In the genomic region with DNA sequence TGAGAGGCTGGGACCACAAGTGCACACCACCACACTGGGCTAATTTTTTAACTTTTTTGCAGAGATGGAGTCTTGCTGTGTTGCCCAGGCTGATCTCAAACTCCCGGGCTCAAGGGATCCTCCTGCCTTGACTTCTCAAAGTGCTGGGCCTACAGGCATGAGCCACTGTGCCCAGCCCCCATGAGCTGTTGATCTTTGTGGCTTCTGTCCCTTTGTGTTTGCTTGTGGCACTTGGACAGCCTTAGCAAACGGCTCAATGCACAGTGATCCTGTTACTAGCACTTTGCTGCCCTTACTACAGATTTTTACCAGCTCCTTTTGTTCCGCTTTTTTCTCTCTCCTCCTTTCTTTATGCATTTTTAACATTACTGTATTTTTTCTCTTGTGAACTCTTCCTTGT, we compare ENCODE assay signal across 11 cellular contexts.
"Had no signal": no experiment of that assay in that cellular context is flagged by ENCODE, and none has a peak within 500 bp of the region (broad histone marks: within the 10 kb centered on the region; RNA-seq: fewer than 3 reads in every experiment).

No MANE protein-coding gene starts in this region.

- ATAC-seq: foreskin keratinocyte, heart left ventricle, pancreas had no signal

- H3K27ac Mint-ChIP-seq: activated naive CD8-positive, alpha-beta T cell treated with anti-CD3 and anti-CD28 coated beads for 36 hours had no signal

- H3K36me3 ChIP-seq: heart left ventricle, left ventricle myocardium inferior, pancreas, tibial nerve had no signal

- H3K9me3 ChIP-seq: heart left ventricle, left ventricle myocardium inferior, pancreas, tibial nerve had no signal

- DNase-seq: activated effector memory CD4-positive, alpha-beta T cell treated with Interleukin-2 at 50 U/mL for 16 hours; activated naive CD8-positive, alpha-beta T cell treated with anti-CD3 and anti-CD28 coated beads for 36 hours; foreskin keratinocyte; heart left ventricle; left ventricle myocardium inferior; mesenchymal stem cell; pancreas; retina; small intestine; T-helper 1 cell had no signal

- H3K4me3 Mint-ChIP-seq: activated naive CD8-positive, alpha-beta T cell treated with anti-CD3 and anti-CD28 coated beads for 36 hours had no signal

- H3K4me3 ChIP-seq: heart left ventricle, left ventricle myocardium inferior, pancreas, tibial nerve had no signal

- H3K9me3 Mint-ChIP-seq: activated naive CD8-positive, alpha-beta T cell treated with anti-CD3 and anti-CD28 coated beads for 36 hours had no signal

- H3K27ac ChIP-seq: foreskin keratinocyte, heart left ventricle, left ventricle myocardium inferior, pancreas, tibial nerve had no signal

- H3K4me1 ChIP-seq: foreskin keratinocyte had no signal

- H3K27me3 Mint-ChIP-seq: activated naive CD8-positive, alpha-beta T cell treated with anti-CD3 and anti-CD28 coated beads for 36 hours had no signal

- H3K27me3 ChIP-seq: foreskin keratinocyte, heart left ventricle, pancreas, tibial nerve had no signal
